Comparison of ENCODE assay signal across 15 cellular contexts in genomic region chr13:33730147-33730546, GRCh38.
DNase-seq lines count a peak whose midpoint lies in the region; ATAC-seq and TF ChIP-seq lines count a peak whose summit lies in the region.
"Had no signal": no experiment of that assay in that cellular context is flagged by ENCODE, and none has a peak within 500 bp of the region (broad histone marks: within the 10 kb centered on the region; RNA-seq: fewer than 3 reads in every experiment).

No MANE protein-coding gene starts in this region.

- DNase-seq in lung (ENCODE audit: low spot score) (no peak), A172 (ENCODE audit: low spot score) (no peak), AG08395 (ENCODE audit: low spot score) (no peak), NCI-H526 treated with DMSO at 0.1 percent for 48 hours (lab: John Stamatoyannopoulos, UW) (no peak)
- DNase-seq: dorsolateral prefrontal cortex; mesenchymal stem cell; NCI-H1105 treated with DMSO at 0.1 percent for 48 hours; NCI-H510A; stimulated activated CD4-positive, alpha-beta T cell treated with anti-CD3 and anti-CD28 coated beads, Interleukin-1b, Interleukin-23, amount 100 ng/mL, for 48 hours; T1000 had no signal

- H3K9ac ChIP-seq in BLaER1 treated with 17β-estradiol and CSF1 and Interleukin-3, amounts not matched to agents 10 nM and 100 nM: no peak overlapping the region
- H3K9ac ChIP-seq in OCI-LY3 (ENCODE audit: low read length): no peak overlapping the region

- 11 to 41% methylated on average over 1 of the region's 1 CpG for WGBS in lung, 2 donors

- no peaks in the 10 kb centered on the region for H4K20me1 ChIP-seq in BLaER1 treated with 17β-estradiol and CSF1 and Interleukin-3, amounts not matched to agents 10 nM and 100 nM
- no peaks in the 10 kb centered on the region for H4K20me1 ChIP-seq in OCI-LY3 (ENCODE audit: insufficient read depth, low read length)

- no peaks in the 10 kb centered on the region for H3K27me3 ChIP-seq in BLaER1 treated with 17β-estradiol and CSF1 and Interleukin-3, amounts not matched to agents 10 nM and 100 nM
- H3K27me3 ChIP-seq in OCI-LY3 (ENCODE audit: low read depth, low read length) (peaks cover 40% of the 10 kb centered on the region), lung (ENCODE audit: control insufficient read depth, insufficient read depth) (no peaks in the 10 kb centered on the region)
- H3K27me3 ChIP-seq: dorsolateral prefrontal cortex had no signal

- H2AFZ ChIP-seq in OCI-LY3 (ENCODE audit: low read depth, low read length): no peak overlapping the region

- no peak for TF ChIP-seq CTCF in OCI-LY3 (IDR thresholded peaks at IDR 0.05; ENCODE audit: low read depth, low read length)
- TF ChIP-seq CTCF in lung (IDR thresholded peaks at IDR 0.05; ENCODE audit: control extremely low read depth, extremely low read depth): no peak

- H3K27ac ChIP-seq in BLaER1 treated with 17β-estradiol and CSF1 and Interleukin-3, amounts not matched to agents 10 nM and 100 nM: peak overlapping the region in 6 of 11 experiments; percentile 0 to 46 (median 9); a peak in 3 of 22 replicates
- no peak overlapping the region for H3K27ac ChIP-seq in OCI-LY3 (ENCODE audit: low read length)
- no peak overlapping the region for H3K27ac ChIP-seq in lung (ENCODE audit: low read depth in 1 of 2, low read length in 1 of 2)

- no peaks in the 10 kb centered on the region for H3K9me3 ChIP-seq in BLaER1 treated with 17β-estradiol and CSF1 and Interleukin-3, amounts not matched to agents 10 nM and 100 nM (replicated peaks in 1 of 11)
- H3K9me3 ChIP-seq in OCI-LY3 (ENCODE audit: insufficient read depth, low read length) (no peaks in the 10 kb centered on the region), lung (ENCODE audit: control insufficient read depth in 2 of 2, insufficient read depth in 1 of 2, low read length in 1 of 2) (no peaks in the 10 kb centered on the region)

- H3K4me2 ChIP-seq in BLaER1 treated with 17β-estradiol and CSF1 and Interleukin-3, amounts not matched to agents 10 nM and 100 nM: peak overlapping the region in 10 of 11 experiments; percentile 0 to 87 (median 46); a peak in 15 of 22 replicates
- H3K4me2 ChIP-seq in OCI-LY3 (ENCODE audit: low read length): peak overlapping the region; percentile 42

- no peak overlapping the region for H3K4me3 ChIP-seq in BLaER1 treated with 17β-estradiol and CSF1 and Interleukin-3, amounts not matched to agents 10 nM and 100 nM
- H3K4me3 ChIP-seq in OCI-LY3 (ENCODE audit: low read length) (no peak overlapping the region), lung (no peak overlapping the region)
- H3K4me3 ChIP-seq: dorsolateral prefrontal cortex had no signal

- H3K36me3 ChIP-seq in BLaER1 treated with 17β-estradiol and CSF1 and Interleukin-3, amounts not matched to agents 10 nM and 100 nM: no peaks in the 10 kb centered on the region
- H3K36me3 ChIP-seq in OCI-LY3 (replicated peaks; ENCODE audit: low read depth, low read length) (no peaks in the 10 kb centered on the region), lung (ENCODE audit: control insufficient read depth in 2 of 2, insufficient read depth in 2 of 2, low read length in 2 of 2) (no peaks in the 10 kb centered on the region)

- H3K4me1 ChIP-seq in BLaER1 treated with 17β-estradiol and CSF1 and Interleukin-3, amounts not matched to agents 10 nM and 100 nM: peaks cover 22 to 52% (median 33%) of the 10 kb centered on the region in 10 experiments
- H3K4me1 ChIP-seq in OCI-LY3 (ENCODE audit: low read length) (peaks cover 48% of the 10 kb centered on the region), lung (ENCODE audit: control insufficient read depth in 2 of 2, insufficient read depth in 2 of 2, low read length in 2 of 2) (peaks cover 3 to 7% of the 10 kb centered on the region in 2 donors)

- no peaks in the 10 kb centered on the region for H3K79me2 ChIP-seq in OCI-LY3 (ENCODE audit: low read length)

- ATAC-seq in GM18909 (IDR thresholded peaks at IDR 0.05; ENCODE audit: poor library complexity, unreplicated experiment) (peak; percentile 25), lung (ENCODE audit: insufficient read depth, low FRiP score) (peak; percentile 20), GM18870 (IDR thresholded peaks at IDR 0.05; ENCODE audit: unreplicated experiment) (no peak)
- ATAC-seq: activated T-helper 17 cell treated with anti-CD3 and anti-CD28 coated beads, Interleukin-2, amount 50 U/mL, for 72 hours had no signal

Comparison
In these comparisons a context has a peak if more than half of its experiments do, and no peak if none do; other contexts are left out.
1. H3K27ac ChIP-seq: peak in BLaER1 treated with 17β-estradiol and CSF1 and Interleukin-3, amounts not matched to agents 10 nM and 100 nM (6 of 11); none in OCI-LY3 (single experiment) and lung (0 of 2).